ENCODE assay signal across 8 cellular contexts in the genomic region with DNA sequence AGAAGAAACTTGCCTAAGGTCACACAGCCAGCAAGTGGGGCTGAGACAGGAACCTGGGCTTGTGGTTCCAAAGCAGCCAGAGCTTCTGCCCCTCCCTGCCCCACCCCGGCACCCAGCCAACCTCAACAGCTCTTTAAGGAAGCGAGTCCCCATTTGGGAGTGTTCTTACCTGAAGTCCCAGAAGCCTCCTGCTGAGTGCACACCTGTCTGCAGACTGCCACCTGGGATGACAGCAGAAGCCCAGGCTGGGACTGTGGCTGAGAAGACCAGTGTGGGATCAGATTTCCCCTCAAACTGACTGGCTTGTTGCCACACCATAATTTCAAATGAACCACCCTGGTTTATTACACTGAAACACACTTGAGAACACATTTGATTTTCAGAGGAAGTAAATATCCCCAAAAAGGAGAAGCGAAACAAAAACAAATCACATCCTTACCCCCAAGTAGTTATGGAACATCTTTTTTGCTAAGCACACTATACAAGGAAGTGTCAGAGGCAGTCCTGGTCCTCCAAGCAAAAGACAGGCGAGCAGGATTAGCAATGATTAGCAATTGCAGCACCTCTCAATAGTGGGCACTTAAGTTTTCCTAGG. TPM values are rescaled to one million over a fixed set of nuclear protein-coding genes. Genes with fewer than 3 reads are reported as not detected.
A peak's percentile ranks its signal among the peaks of the same experiment; 100 is the strongest.
DNase-seq lines count a peak whose midpoint lies in the region; ATAC-seq and TF ChIP-seq lines count a peak whose summit lies in the region.

No MANE protein-coding gene starts in this region.

- 75 to 76% methylated on average over 4 of the region's 4 CpGs for WGBS in lower leg skin, 2 donors

- no peak overlapping the region for H3K4me3 ChIP-seq in lower leg skin (ENCODE audit: low read depth, poor library complexity, severe bottlenecking)
- no peak overlapping the region for H3K4me3 ChIP-seq in brain microvascular endothelial cell (ENCODE audit: low read depth, low read length)

- no peak for TF ChIP-seq POLR2A in lower leg skin (IDR thresholded peaks at IDR 0.05)

- TF ChIP-seq CTCF in lower leg skin (IDR thresholded peaks at IDR 0.05) (no peak), brain microvascular endothelial cell (IDR thresholded peaks at IDR 0.05; ENCODE audit: low read depth, low read length, missing control alignments) (no peak)

- H3K27me3 ChIP-seq in brain microvascular endothelial cell (replicated peaks) = no peaks in the 10 kb centered on the region

- in situ Hi-C loops in brain microvascular endothelial cell (cut with HindIII; ENCODE audit: low pct_ligation_motif_present, low sequenced_read_pairs) = no loop called here

- H3K36me3 ChIP-seq in brain microvascular endothelial cell (replicated peaks) = no peaks in the 10 kb centered on the region

- ATAC-seq in GM21717 (IDR thresholded peaks at IDR 0.05; ENCODE audit: unreplicated experiment) = peak; percentile 47

- H3K27ac ChIP-seq in brain microvascular endothelial cell = no peak overlapping the region

- peak; percentile 77 for DNase-seq in DMS153 treated with DMSO at 0.1 percent for 48 hours (lab: John Stamatoyannopoulos, UW; ENCODE audit: unreplicated experiment)
- DNase-seq in NCI-H2081 (lab: John Stamatoyannopoulos, UW) = peak; percentile 81 to 94
- peak; percentile 25 for DNase-seq in germinal center (ENCODE audit: low spot score)
- DNase-seq in lower leg skin (ENCODE audit: low spot score in 2 of 2) = no peak
- no peak for DNase-seq in NCI-H82 treated with DMSO at 0.1 percent for 48 hours (lab: John Stamatoyannopoulos, UW; ENCODE audit: unreplicated experiment)
- DNase-seq in effector CD4-positive, alpha-beta T cell = no peak
- DNase-seq in brain microvascular endothelial cell = no peak

- intact Hi-C loops in lower leg skin (cut with DNase I; ENCODE audit: low total_unique reads) = no loop called here

RNA-seq across cellular contexts. Expression of a gene that starts 6.3 kb away (rescaled TPM):
- 1 to 10 TPM; 3.0 to 8.7 (median 7.5) TPM for total RNA-seq in lower leg skin

Comparison
In these comparisons a context has a peak if more than half of its experiments do, and no peak if none do; other contexts are left out.
1. DNase-seq: peak in DMS153 treated with DMSO at 0.1 percent for 48 hours (single experiment), NCI-H2081 (2 of 2) and germinal center (single experiment); none in lower leg skin (0 of 2), NCI-H82 treated with DMSO at 0.1 percent for 48 hours (single experiment), effector CD4-positive, alpha-beta T cell (single experiment) and brain microvascular endothelial cell (single experiment).